Comparison of ENCODE assay signal across 1 cellular context in the genomic region with DNA sequence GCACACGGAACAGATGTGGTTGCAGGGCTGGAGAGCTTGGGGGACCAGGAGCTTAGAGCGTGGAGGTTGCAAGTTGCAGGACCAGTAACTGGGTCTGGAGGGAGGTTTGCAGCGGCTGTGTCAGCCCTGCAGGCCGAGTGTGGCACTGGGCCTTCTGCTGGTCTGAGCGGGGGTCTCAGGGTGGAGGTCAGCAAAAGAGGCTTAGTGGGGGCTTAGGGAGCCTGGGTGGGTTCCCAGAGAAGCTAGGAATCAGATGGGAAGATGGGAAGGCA.
TF ChIP-seq lines count a peak whose summit lies in the region.

No MANE protein-coding gene starts in this region.

TF ChIP-seq in HepG2, 621 proteins besides CTCF, POLR2A, EP300 and RAD21:
- TF ChIP-seq POLR2AphosphoS2 (IDR thresholded peaks at IDR 0.05; ENCODE audit: low read depth, low read length) (peak; percentile 77; the same call in 1 of the 2 replicates), ZNF496 (CRISPR knock-in tag; IDR thresholded peaks at IDR 0.05; ENCODE audit: insufficient replicate concordance) (no peak), ZMAT3 (CRISPR knock-in tag; conservative IDR thresholded peaks at IDR 0.05) (0 out of 2 replicates have a peak, but pooled peaks have one; percentile 17), ZNF768 (CRISPR knock-in tag; IDR thresholded peaks at IDR 0.05) (no peak), CBX1 (IDR thresholded peaks at IDR 0.05; ENCODE audit: low read depth) (peak; percentile 3), THAP8 (CRISPR knock-in tag; IDR thresholded peaks at IDR 0.05; ENCODE audit: borderline replicate concordance) (0 out of 2 replicates have a peak, but pooled peaks have one; percentile 4), ZFP90 (CRISPR knock-in tag; IDR thresholded peaks at IDR 0.05; ENCODE audit: borderline replicate concordance) (0 out of 2 replicates have a peak, but pooled peaks have one; percentile 1), RBM39 (IDR thresholded peaks at IDR 0.05; ENCODE audit: low read depth, low read length, poor library complexity, severe bottlenecking) (peak; percentile 5)
- TF ChIP-seq, protein P1, sequence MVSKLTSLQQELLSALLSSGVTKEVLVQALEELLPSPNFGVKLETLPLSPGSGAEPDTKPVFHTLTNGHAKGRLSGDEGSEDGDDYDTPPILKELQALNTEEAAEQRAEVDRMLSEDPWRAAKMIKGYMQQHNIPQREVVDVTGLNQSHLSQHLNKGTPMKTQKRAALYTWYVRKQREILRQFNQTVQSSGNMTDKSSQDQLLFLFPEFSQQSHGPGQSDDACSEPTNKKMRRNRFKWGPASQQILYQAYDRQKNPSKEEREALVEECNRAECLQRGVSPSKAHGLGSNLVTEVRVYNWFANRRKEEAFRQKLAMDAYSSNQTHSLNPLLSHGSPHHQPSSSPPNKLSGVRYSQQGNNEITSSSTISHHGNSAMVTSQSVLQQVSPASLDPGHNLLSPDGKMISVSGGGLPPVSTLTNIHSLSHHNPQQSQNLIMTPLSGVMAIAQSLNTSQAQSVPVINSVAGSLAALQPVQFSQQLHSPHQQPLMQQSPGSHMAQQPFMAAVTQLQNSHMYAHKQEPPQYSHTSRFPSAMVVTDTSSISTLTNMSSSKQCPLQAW (CRISPR knock-in tag; IDR thresholded peaks at IDR 0.05) = peak; percentile 10; the same call in 1 of the 2 replicates
